In genomic region chr14:79165460-79166080, GRCh38 we compare ENCODE assay signal across 21 cellular contexts.
"Had no signal": no experiment of that assay in that cellular context is flagged by ENCODE, and none has a peak within 500 bp of the region (broad histone marks: within the 10 kb centered on the region; RNA-seq: fewer than 3 reads in every experiment).

No MANE protein-coding gene starts in this region.

- ATAC-seq: activated CD4-positive, CD25-positive, alpha-beta regulatory T cell treated with anti-CD3 and anti-CD28 coated beads, Interleukin-2, amount 50 U/mL, for 24 hours; activated CD8-positive, alpha-beta T cell treated with anti-CD3 and anti-CD28 coated beads, Interleukin-2, amount 10 ng/mL, durations not matched to agents 7 days and 5 days; K562; SK-N-SH treated with all-trans-retinoic acid at 6 μM for 48 hours had no signal

- H3K27me3 ChIP-seq: breast epithelium, Peyer's patch, SJSA1 had no signal

- H3K4me1 ChIP-seq: breast epithelium, Peyer's patch, SJSA1 had no signal

- H3K27ac ChIP-seq: breast epithelium, Peyer's patch, RWPE1, SJSA1 had no signal

- DNase-seq: activated CD4-positive, alpha-beta T cell treated with anti-CD3 and anti-CD28 coated beads for 4 hours; activated CD8-positive, alpha-beta T cell treated with anti-CD3 and anti-CD28 coated beads, Interleukin-2, amount 10 ng/mL, durations not matched to agents 7 days and 5 days; activated effector memory CD4-positive, alpha-beta T cell treated with Interleukin-2 at 50 U/mL for 16 hours; activated naive CD4-positive, alpha-beta T cell; activated T-cell treated with anti-CD3 and anti-CD28 coated beads, Interleukin-2, amount 50 U/mL, for 24 hours; aorta; Karpas-422; MM.1S; NCI-H1694; NCI-H2029; NCI-H2107; NCI-H510A treated with DMSO at 0.1 percent for 48 hours; NCI-H748 treated with DMSO at 0.1 percent for 48 hours; Peyer's patch; SHP77 had no signal

- H3K36me3 ChIP-seq: breast epithelium, Peyer's patch, SJSA1 had no signal

- H3K4me3 ChIP-seq: breast epithelium, K562, Peyer's patch, SJSA1 had no signal

- H3K9me3 ChIP-seq: breast epithelium, Peyer's patch, SJSA1 had no signal
